In genomic region chr17:44919885-44920564, GRCh38 we compare ENCODE assay signal across 8 cellular contexts. TPM values are rescaled to one million over a fixed set of nuclear protein-coding genes. Genes with fewer than 3 reads are reported as not detected.
DNase-seq lines count a peak whose midpoint lies in the region; ATAC-seq, FAIRE-seq and TF ChIP-seq lines count a peak whose summit lies in the region.

No MANE protein-coding gene starts in this region.

- H3K4me3 ChIP-seq in GM12865 (ENCODE audit: low read depth, low read length) (no peak overlapping the region), coronary artery (no peak overlapping the region), HepG2 (replicated peaks in 1 of 3; ENCODE audit: insufficient read depth in 1 of 3, low read depth in 2 of 3, low read length in 3 of 3) (no peak overlapping the region)

- TF ChIP-seq RAD21 in HepG2 (CRISPR knock-in tag; IDR thresholded peaks at IDR 0.05) = peak; percentile 94

- TF ChIP-seq CTCF in GM12865 (IDR thresholded peaks at IDR 0.05; ENCODE audit: insufficient read depth, low read depth, low read length, missing control alignments) (peak; percentile 82), coronary artery (IDR thresholded peaks at IDR 0.05) (peak; percentile 68), HepG2 (CRISPR knock-in tag; IDR thresholded peaks at IDR 0.05) (peak; percentile 99)

- H4K20me1 ChIP-seq in HepG2 (ENCODE audit: insufficient read depth, low read length) = no peaks in the 10 kb centered on the region

- peaks cover 9 to 30% of the 10 kb centered on the region in 2 experiments; a peak in 4 of 5 replicates for H3K27me3 ChIP-seq in HepG2 (ENCODE audit: control insufficient read depth in 1 of 2, insufficient read depth in 2 of 2, low read length in 2 of 2)

- TF ChIP-seq EP300 in HepG2 (IDR thresholded peaks at IDR 0.05; ENCODE audit: low read depth in 2 of 2, low read length in 2 of 2) (no peak), HepG2 (CRISPR knock-in tag; IDR thresholded peaks at IDR 0.05; ENCODE audit: borderline replicate concordance) (no peak)

- POLR2A ChIA-PET in HepG2 (lab: Yijun Ruan, JAX) = interaction anchor here (1.0 to 2.2 kb wide), 5 partner anchors 71 to 229 kb away, joined by 3 to 11 read pairs (median 4); partner anchors contain the start of genes HEXIM1 and NMT1

- no peaks in the 10 kb centered on the region for H3K36me3 ChIP-seq in HepG2 (replicated peaks in 1 of 2; ENCODE audit: control insufficient read depth in 1 of 2, insufficient read depth in 2 of 2, low read length in 2 of 2)

- H2AFZ ChIP-seq in HepG2 (ENCODE audit: low read length) = no peak overlapping the region

- TF ChIP-seq POLR2A in HepG2 (IDR thresholded peaks at IDR 0.05; ENCODE audit: insufficient read depth in 1 of 2, low read depth in 2 of 2, low read length in 2 of 2) = no peak

- H3K27ac ChIP-seq in coronary artery = no peak overlapping the region
- H3K27ac ChIP-seq in HepG2 (ENCODE audit: extremely low read length, insufficient read depth, low read length) = no peak overlapping the region

- peak; percentile 89 for DNase-seq in GM12865 (ENCODE audit: low read depth)
- peak; percentile 51 for DNase-seq in NCI-H510A (lab: John Stamatoyannopoulos, UW)
- DNase-seq in activated CD4-positive, alpha-beta T cell treated with anti-CD3 and anti-CD28 coated beads for 4 hours = peak; percentile 53 to 61
- peak; percentile 87 for DNase-seq in coronary artery (ENCODE audit: low spot score)
- peak; percentile 73 for DNase-seq in HepG2 (ENCODE audit: low spot score)
- DNase-seq in stimulated activated CD4-positive, alpha-beta T cell treated with anti-CD3 and anti-CD28 coated beads, Interleukin-4, amount 100 ng/mL, for 4 hours = peak; percentile 42 to 60

- intact Hi-C loops in HepG2 (cut with micrococcal nuclease; ENCODE audit: unreplicated experiment) = loop anchor here (1.0 to 2.0 kb wide), 3 partner anchors 43 to 179 kb away; no protein-coding TSS in a partner anchor

- no TSS peak for BruUV-seq in HepG2 (replicated peaks; lab: Mats Ljungman, UMichigan)

- no peak overlapping the region for H3K9ac ChIP-seq in HepG2 (ENCODE audit: insufficient read depth, low read depth, low read length)

- H3K4me2 ChIP-seq in HepG2 (ENCODE audit: low read depth, low read length) = no peak overlapping the region

- H3K9me3 ChIP-seq in HepG2 (ENCODE audit: low read length) = no peaks in the 10 kb centered on the region

- in situ Hi-C loops in HepG2 (cut with HindIII; ENCODE audit: extremely low pct_ligation_motif_present, low pct_unique_long_range_greater_than_20kb) = loop anchor here (5.0 to 10.0 kb wide), 3 partner anchors 42 to 185 kb away; no protein-coding TSS in a partner anchor

- ATAC-seq in HG02981 (IDR thresholded peaks at IDR 0.05; ENCODE audit: unreplicated experiment) = peak; percentile 60
- ATAC-seq in HepG2 = peak; percentile 81
- no peak for ATAC-seq in HG02840 (IDR thresholded peaks at IDR 0.05; ENCODE audit: low FRiP score, unreplicated experiment)

- WGBS in HepG2 (ENCODE audit: low lambda C conversion rate) = 5% methylated on average over 7 of the region's 9 CpGs

- no peaks in the 10 kb centered on the region for H3K79me2 ChIP-seq in HepG2 (ENCODE audit: insufficient read depth, low read length)

- CTCF ChIA-PET in HepG2 (lab: Yijun Ruan, JAX; ENCODE audit: low intra/inter-chr PET ratio, low total read pairs) = interaction anchor here (1.1 to 2.8 kb wide), 4 partner anchors 98 to 216 kb away, joined by 3 to 24 read pairs (median 12); partner anchors contain the start of gene ACBD4

- peaks cover 29% of the 10 kb centered on the region for H3K4me1 ChIP-seq in HepG2 (ENCODE audit: insufficient read depth, low read length)

- FAIRE-seq in HepG2 (lab: Jason Lieb, UNC) = peak; percentile 97

RNA-seq across cellular contexts. Expression of gene GFAP, which starts 4.7 kb away (rescaled TPM):
- total RNA-seq in HepG2 (2016; rRNA removed; fragmentation: Illumina TruSeq; extraction: Trizol) = 0.11 and 0.35 TPM in 2 replicates
- 0.20 TPM in 1 of 2 replicates, not detected in the other for total RNA-seq in HepG2 (2016; cell fraction: cytosol; rRNA removed; fragmentation: Illumina TruSeq; extraction: Trizol; ENCODE audit: low read depth)
- 0.50 TPM in 1 of 2 replicates, not detected in the other for total RNA-seq in HepG2 (2016; cell fraction: insoluble cytoplasmic fraction; rRNA removed; fragmentation: Illumina TruSeq; extraction: Trizol)
- total RNA-seq in HepG2 (2016; cell fraction: membrane; rRNA removed; fragmentation: Illumina TruSeq; extraction: Trizol) = 0.10 and 0.22 TPM in 2 replicates
- 0.63 TPM in 1 of 2 replicates, not detected in the other for total RNA-seq in HepG2 (2016; cell fraction: nucleus; rRNA removed; fragmentation: Illumina TruSeq; extraction: Trizol)
- polyA plus RNA-seq in HepG2 (2011; rRNA removed) = 0.16 and 0.29 TPM in 2 replicates
- 0.08 and 0.24 TPM in 2 replicates for polyA plus RNA-seq in HepG2 (2011; cell fraction: cytosol; rRNA removed)
- 0.24 and 0.99 TPM in 2 replicates for polyA plus RNA-seq in HepG2 (2011; cell fraction: nucleus; rRNA removed)
- 0.13 TPM in 1 of 2 replicates, not detected in the other for polyA plus RNA-seq in HepG2 (2012)
- 0.18 TPM in 1 of 2 replicates, not detected in the other for polyA plus RNA-seq in HepG2 (2016; cell fraction: cytosol; fragmentation: Illumina TruSeq; extraction: Trizol; ENCODE audit: low read depth)
- polyA plus RNA-seq in HepG2 (2016; cell fraction: insoluble cytoplasmic fraction; fragmentation: Illumina TruSeq; extraction: Trizol; ENCODE audit: low read depth) = 0.39 TPM in 1 of 2 replicates, not detected in the other
- 0.11 and 0.38 TPM in 2 replicates for polyA plus RNA-seq in HepG2 (2016; cell fraction: membrane; fragmentation: Illumina TruSeq; extraction: Trizol; ENCODE audit: low read depth)
- polyA plus RNA-seq in HepG2 (2016; cell fraction: nucleus; fragmentation: Illumina TruSeq; extraction: Trizol; ENCODE audit: insufficient read depth, low read depth) = not detected in 2 replicates
- 0.78 TPM in 1 of 2 replicates, not detected in the other for polyA minus RNA-seq in HepG2 (2011; rRNA and poly(A)+ RNA removed; ENCODE audit: low replicate concordance)
- polyA minus RNA-seq in HepG2 (2011; cell fraction: cytosol; rRNA and poly(A)+ RNA removed) = not detected in 2 replicates
- not detected in 2 replicates for polyA minus RNA-seq in HepG2 (2011; cell fraction: nucleus; rRNA and poly(A)+ RNA removed)

RNA-seq across cellular contexts. Expression of gene EFTUD2, which starts 20.8 kb away (rescaled TPM):
- total RNA-seq in HepG2 (2016; rRNA removed; fragmentation: Illumina TruSeq; extraction: Trizol) = 137 and 310 TPM in 2 replicates
- total RNA-seq in HepG2 (2016; cell fraction: cytosol; rRNA removed; fragmentation: Illumina TruSeq; extraction: Trizol; ENCODE audit: low read depth) = 12.3 and 15.8 TPM in 2 replicates
- 133 and 270 TPM in 2 replicates for total RNA-seq in HepG2 (2016; cell fraction: insoluble cytoplasmic fraction; rRNA removed; fragmentation: Illumina TruSeq; extraction: Trizol)
- total RNA-seq in HepG2 (2016; cell fraction: membrane; rRNA removed; fragmentation: Illumina TruSeq; extraction: Trizol) = 28.2 and 35.7 TPM in 2 replicates
- total RNA-seq in HepG2 (2016; cell fraction: nucleus; rRNA removed; fragmentation: Illumina TruSeq; extraction: Trizol) = 141 TPM in 2 replicates
- polyA plus RNA-seq in HepG2 (2011; rRNA removed) = 107 and 111 TPM in 2 replicates
- 91.0 and 97.8 TPM in 2 replicates for polyA plus RNA-seq in HepG2 (2011; cell fraction: cytosol; rRNA removed)
- polyA plus RNA-seq in HepG2 (2011; cell fraction: nucleus; rRNA removed) = 171 and 192 TPM in 2 replicates
- 121 and 137 TPM in 2 replicates for polyA plus RNA-seq in HepG2 (2012)
- 6.8 and 7.8 TPM in 2 replicates for polyA plus RNA-seq in HepG2 (2016; cell fraction: cytosol; fragmentation: Illumina TruSeq; extraction: Trizol; ENCODE audit: low read depth)
- polyA plus RNA-seq in HepG2 (2016; cell fraction: insoluble cytoplasmic fraction; fragmentation: Illumina TruSeq; extraction: Trizol; ENCODE audit: low read depth) = 145 and 179 TPM in 2 replicates
- polyA plus RNA-seq in HepG2 (2016; cell fraction: membrane; fragmentation: Illumina TruSeq; extraction: Trizol; ENCODE audit: low read depth) = 17.0 and 18.1 TPM in 2 replicates
- 110 and 140 TPM in 2 replicates for polyA plus RNA-seq in HepG2 (2016; cell fraction: nucleus; fragmentation: Illumina TruSeq; extraction: Trizol; ENCODE audit: insufficient read depth, low read depth)
- 364 and 446 TPM in 2 replicates for polyA minus RNA-seq in HepG2 (2011; rRNA and poly(A)+ RNA removed; ENCODE audit: low replicate concordance)
- 88.8 and 91.3 TPM in 2 replicates for polyA minus RNA-seq in HepG2 (2011; cell fraction: cytosol; rRNA and poly(A)+ RNA removed)
- 191 and 216 TPM in 2 replicates for polyA minus RNA-seq in HepG2 (2011; cell fraction: nucleus; rRNA and poly(A)+ RNA removed)

RNA-seq across cellular contexts. Expression of gene KIF18B, which starts 27.5 kb away (rescaled TPM):
- total RNA-seq in HepG2 (2016; rRNA removed; fragmentation: Illumina TruSeq; extraction: Trizol) = 14.5 and 15.3 TPM in 2 replicates
- total RNA-seq in HepG2 (2016; cell fraction: cytosol; rRNA removed; fragmentation: Illumina TruSeq; extraction: Trizol; ENCODE audit: low read depth) = 9.5 and 10.9 TPM in 2 replicates
- total RNA-seq in HepG2 (2016; cell fraction: insoluble cytoplasmic fraction; rRNA removed; fragmentation: Illumina TruSeq; extraction: Trizol) = 10.5 and 15.3 TPM in 2 replicates
- total RNA-seq in HepG2 (2016; cell fraction: membrane; rRNA removed; fragmentation: Illumina TruSeq; extraction: Trizol) = 11.6 and 11.8 TPM in 2 replicates
- 16.1 and 18.1 TPM in 2 replicates for total RNA-seq in HepG2 (2016; cell fraction: nucleus; rRNA removed; fragmentation: Illumina TruSeq; extraction: Trizol)
- 13.2 and 15.2 TPM in 2 replicates for polyA plus RNA-seq in HepG2 (2011; rRNA removed)
- 3.7 and 7.3 TPM in 2 replicates for polyA plus RNA-seq in HepG2 (2011; cell fraction: cytosol; rRNA removed)
- polyA plus RNA-seq in HepG2 (2011; cell fraction: nucleus; rRNA removed) = 33.4 and 44.5 TPM in 2 replicates
- 4.1 and 7.4 TPM in 2 replicates for polyA plus RNA-seq in HepG2 (2012)
- polyA plus RNA-seq in HepG2 (2016; cell fraction: cytosol; fragmentation: Illumina TruSeq; extraction: Trizol; ENCODE audit: low read depth) = 1.2 and 1.7 TPM in 2 replicates
- 11.3 and 16.8 TPM in 2 replicates for polyA plus RNA-seq in HepG2 (2016; cell fraction: insoluble cytoplasmic fraction; fragmentation: Illumina TruSeq; extraction: Trizol; ENCODE audit: low read depth)
- 3.7 and 5.4 TPM in 2 replicates for polyA plus RNA-seq in HepG2 (2016; cell fraction: membrane; fragmentation: Illumina TruSeq; extraction: Trizol; ENCODE audit: low read depth)
- polyA plus RNA-seq in HepG2 (2016; cell fraction: nucleus; fragmentation: Illumina TruSeq; extraction: Trizol; ENCODE audit: insufficient read depth, low read depth) = 81.4 and 94.7 TPM in 2 replicates
- polyA minus RNA-seq in HepG2 (2011; rRNA and poly(A)+ RNA removed; ENCODE audit: low replicate concordance) = 25.0 and 60.4 TPM in 2 replicates
- 8.2 and 9.4 TPM in 2 replicates for polyA minus RNA-seq in HepG2 (2011; cell fraction: cytosol; rRNA and poly(A)+ RNA removed)
- 12.9 and 15.5 TPM in 2 replicates for polyA minus RNA-seq in HepG2 (2011; cell fraction: nucleus; rRNA and poly(A)+ RNA removed)

RNA-seq across cellular contexts. Expression of gene C1QL1, which starts 48.1 kb away (rescaled TPM):
- total RNA-seq in HepG2 (2016; rRNA removed; fragmentation: Illumina TruSeq; extraction: Trizol) = 0.11 TPM in 1 of 2 replicates, not detected in the other
- total RNA-seq in HepG2 (2016; cell fraction: cytosol; rRNA removed; fragmentation: Illumina TruSeq; extraction: Trizol; ENCODE audit: low read depth) = not detected in 2 replicates
- total RNA-seq in HepG2 (2016; cell fraction: insoluble cytoplasmic fraction; rRNA removed; fragmentation: Illumina TruSeq; extraction: Trizol) = not detected in 2 replicates
- total RNA-seq in HepG2 (2016; cell fraction: membrane; rRNA removed; fragmentation: Illumina TruSeq; extraction: Trizol) = 0.14 TPM in 1 of 2 replicates, not detected in the other
- not detected in 2 replicates for total RNA-seq in HepG2 (2016; cell fraction: nucleus; rRNA removed; fragmentation: Illumina TruSeq; extraction: Trizol)
- 0.07 and 0.11 TPM in 2 replicates for polyA plus RNA-seq in HepG2 (2011; rRNA removed)
- 0.10 and 0.20 TPM in 2 replicates for polyA plus RNA-seq in HepG2 (2011; cell fraction: cytosol; rRNA removed)
- 0.14 TPM in 1 of 2 replicates, not detected in the other for polyA plus RNA-seq in HepG2 (2011; cell fraction: nucleus; rRNA removed)
- polyA plus RNA-seq in HepG2 (2012) = 0.24 TPM in 1 of 2 replicates, not detected in the other
- polyA plus RNA-seq in HepG2 (2016; cell fraction: cytosol; fragmentation: Illumina TruSeq; extraction: Trizol; ENCODE audit: low read depth) = 0.38 and 0.43 TPM in 2 replicates
- not detected in 2 replicates for polyA plus RNA-seq in HepG2 (2016; cell fraction: insoluble cytoplasmic fraction; fragmentation: Illumina TruSeq; extraction: Trizol; ENCODE audit: low read depth)
- polyA plus RNA-seq in HepG2 (2016; cell fraction: membrane; fragmentation: Illumina TruSeq; extraction: Trizol; ENCODE audit: low read depth) = 0.15 and 0.29 TPM in 2 replicates
- polyA plus RNA-seq in HepG2 (2016; cell fraction: nucleus; fragmentation: Illumina TruSeq; extraction: Trizol; ENCODE audit: insufficient read depth, low read depth) = not detected in 2 replicates
- 1.1 TPM in 1 of 2 replicates, not detected in the other for polyA minus RNA-seq in HepG2 (2011; rRNA and poly(A)+ RNA removed; ENCODE audit: low replicate concordance)
- polyA minus RNA-seq in HepG2 (2011; cell fraction: cytosol; rRNA and poly(A)+ RNA removed) = not detected in 2 replicates
- not detected in 2 replicates for polyA minus RNA-seq in HepG2 (2011; cell fraction: nucleus; rRNA and poly(A)+ RNA removed)
